In genomic region chr10:125096371-125096770, GRCh38 we compare ENCODE assay signal across 21 cellular contexts.
A peak's percentile ranks its signal among the peaks of the same experiment; 100 is the strongest.
DNase-seq lines count a peak whose midpoint lies in the region; ATAC-seq, FAIRE-seq and TF ChIP-seq lines count a peak whose summit lies in the region.
"Had no signal": no experiment of that assay in that cellular context is flagged by ENCODE, and none has a peak within 500 bp of the region (broad histone marks: within the 10 kb centered on the region; RNA-seq: fewer than 3 reads in every experiment).

No MANE protein-coding gene starts in this region.

- H3K4me3 ChIP-seq in gastroesophageal sphincter (no peak overlapping the region), psoas muscle (no peak overlapping the region), hepatocyte (no peak overlapping the region)
- H3K4me3 ChIP-seq: coronary artery, gastrocnemius medialis, prostate gland, testis had no signal

- H3K36me3 ChIP-seq in gastroesophageal sphincter (peaks cover 0 to 4% of the 10 kb centered on the region in 2 donors), psoas muscle (ENCODE audit: insufficient read depth in 1 of 2, low read depth in 1 of 2) (no peaks in the 10 kb centered on the region), hepatocyte (replicated peaks; ENCODE audit: insufficient read depth, low read depth) (no peaks in the 10 kb centered on the region)
- H3K36me3 ChIP-seq: gastrocnemius medialis, prostate gland had no signal

- H3K9me2 ChIP-seq in hepatocyte (replicated peaks; ENCODE audit: insufficient read depth): no peaks in the 10 kb centered on the region

- H2AFZ ChIP-seq in hepatocyte: no peak overlapping the region

- H3K27ac ChIP-seq in RWPE1 (no peak overlapping the region), gastroesophageal sphincter (peak overlapping the region in 3 of 4 donors; percentile 81 to 86 (median 82)), psoas muscle (peak overlapping the region; percentile 80), hepatocyte (no peak overlapping the region)
- H3K27ac ChIP-seq: C4-2B, coronary artery, prostate gland had no signal

- CTCF ChIA-PET in RWPE1 (lab: Yijun Ruan, JAX): no interaction called here

- peaks cover 99% of the 10 kb centered on the region for H3K79me2 ChIP-seq in hepatocyte

- H3K27me3 ChIP-seq in gastroesophageal sphincter: no peaks in the 10 kb centered on the region
- H3K27me3 ChIP-seq in psoas muscle (ENCODE audit: insufficient read depth in 3 of 3, low read length in 2 of 3): no peaks in the 10 kb centered on the region
- H3K27me3 ChIP-seq in hepatocyte: no peaks in the 10 kb centered on the region
- H3K27me3 ChIP-seq: gastrocnemius medialis, testis had no signal

- TF ChIP-seq POLR2A in GM12891 (IDR thresholded peaks at IDR 0.05; ENCODE audit: low read depth, low read length) (no peak), gastroesophageal sphincter (IDR thresholded peaks at IDR 0.05) (no peak)

- TF ChIP-seq CTCF in RWPE1 (conservative IDR thresholded peaks at IDR 0.05; ENCODE audit: low read depth) (no peak), gastroesophageal sphincter (IDR thresholded peaks at IDR 0.05) (no peak), psoas muscle (IDR thresholded peaks at IDR 0.05) (no peak), hepatocyte (IDR thresholded peaks at IDR 0.05; ENCODE audit: poor library complexity) (no peak)

- POLR2A ChIA-PET in RWPE1 (lab: Yijun Ruan, JAX; ENCODE audit: low non-redundant PET): no interaction called here

- FAIRE-seq in GM12891 (lab: Jason Lieb, UNC): peak; percentile 43
- FAIRE-seq: endothelial cell of umbilical vein, H1, RCC 7860 had no signal

- ATAC-seq in gastroesophageal sphincter (no peak), psoas muscle (no peak), GM19328 (IDR thresholded peaks at IDR 0.05; ENCODE audit: unreplicated experiment) (no peak)
- ATAC-seq: gastrocnemius medialis; naive thymus-derived CD8-positive, alpha-beta T cell had no signal

- peaks cover 88% of the 10 kb centered on the region for H4K20me1 ChIP-seq in hepatocyte (ENCODE audit: insufficient read depth, poor library complexity, severe bottlenecking)

- H3K9me3 ChIP-seq in gastroesophageal sphincter: no peaks in the 10 kb centered on the region
- H3K9me3 ChIP-seq in psoas muscle: no peaks in the 10 kb centered on the region
- no peaks in the 10 kb centered on the region for H3K9me3 ChIP-seq in hepatocyte (ENCODE audit: low read depth)
- H3K9me3 ChIP-seq: gastrocnemius medialis, prostate gland, testis had no signal

- WGBS in gastroesophageal sphincter (ENCODE audit: low coverage in 1 of 2), 2 donors: 70 to 74% methylated on average over 6 of the region's 6 CpGs
- WGBS in psoas muscle, 3 donors: 76 to 86% (median 77%) methylated on average over 6 of the region's 6 CpGs
- whole genome bisulfite sequencing in hepatocyte (ENCODE audit: low lambda C conversion rate, missing lambda C conversion rate): 82% methylated on average over 6 of the region's 6 CpGs

- no peak for TF ChIP-seq EP300 in gastroesophageal sphincter (IDR thresholded peaks at IDR 0.05)

- H3K4me2 ChIP-seq in hepatocyte: no peak overlapping the region

- H3K4me1 ChIP-seq in gastroesophageal sphincter: peaks cover 12 to 81% (median 46%) of the 10 kb centered on the region in 3 donors
- peaks cover 71% of the 10 kb centered on the region for H3K4me1 ChIP-seq in psoas muscle
- H3K4me1 ChIP-seq in hepatocyte (ENCODE audit: insufficient read depth): peaks cover 19% of the 10 kb centered on the region
- H3K4me1 ChIP-seq: prostate gland had no signal

- DNase-seq in GM12891 (ENCODE audit: insufficient read length, low spot score) (no peak), RWPE1 (ENCODE audit: low spot score) (peak; percentile 77), psoas muscle (no peak), hepatocyte (ENCODE audit: low spot score) (no peak), MV-4-11 (lab: John Stamatoyannopoulos, UW) (no peak), dedifferentiated amniotic fluid mesenchymal stem cell (ENCODE audit: extremely low spot score) (no peak)
- DNase-seq: activated CD4-positive, alpha-beta T cell treated with anti-CD3 and anti-CD28 coated beads, Interleukin-2, amount 50 U/mL, for 1 hour; activated naive CD4-positive, alpha-beta T cell; DMS 273 treated with DMSO at 0.1 percent for 48 hours; gastrocnemius medialis; NCI-H2029; testis had no signal

- intact Hi-C loops in psoas muscle (cut with DNase I): no loop called here

TF ChIP-seq in GM12891, 5 proteins besides CTCF, POLR2A, EP300 and RAD21:
- TF ChIP-seq TAF1 (IDR thresholded peaks at IDR 0.05; ENCODE audit: low read depth, low read length) (no peak), SPI1 (IDR thresholded peaks at IDR 0.05; ENCODE audit: low read depth, low read length) (no peak), POU2F2 (IDR thresholded peaks at IDR 0.05; ENCODE audit: low read depth, low read length) (no peak), PAX5 (IDR thresholded peaks at IDR 0.05; ENCODE audit: insufficient read depth, low read length, severe bottlenecking) (no peak), POLR2AphosphoS5 (IDR thresholded peaks at IDR 0.05; ENCODE audit: low read depth, low read length) (no peak)
TF ChIP-seq in GM12891: peak in this region for 0.

Comparison
In these comparisons a context has a peak if more than half of its experiments do, and no peak if none do; other contexts are left out.
1. H3K27ac ChIP-seq: peak in gastroesophageal sphincter (3 of 4) and psoas muscle (single experiment); none in RWPE1 (single experiment) and hepatocyte (single experiment).